ENCODE assay signal across 7 cellular contexts in the genomic region with DNA sequence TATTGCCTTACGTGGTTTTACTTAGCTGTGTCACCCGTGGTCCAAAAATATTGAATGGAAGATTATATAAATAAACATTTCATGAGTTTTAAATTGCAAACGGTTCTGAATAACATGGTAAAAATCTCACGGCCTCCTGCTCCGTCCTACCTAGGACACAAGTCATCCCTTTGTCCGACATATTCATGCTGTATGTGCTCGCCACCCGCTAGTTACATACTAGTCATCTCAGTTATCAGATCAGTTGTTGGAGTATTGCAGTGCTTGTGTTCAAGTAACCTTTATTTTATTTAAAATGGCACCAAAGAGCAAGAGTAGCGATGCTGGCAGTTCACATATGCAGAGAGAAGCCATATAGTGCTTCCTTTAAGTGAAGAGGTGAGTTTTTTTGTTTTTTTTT. TPM values are rescaled to one million over a fixed set of nuclear protein-coding genes. Genes with fewer than 3 reads are reported as not detected.
DNase-seq lines count a peak whose midpoint lies in the region; ATAC-seq, FAIRE-seq and TF ChIP-seq lines count a peak whose summit lies in the region.
"Not testable (repeated sequence)": the region's sequence is repeated elsewhere in the genome, so short reads cannot be mapped to it uniquely, and the experiment has no call there.

No MANE protein-coding gene starts in this region.

- not testable (repeated sequence) for H3K27me3 ChIP-seq in GM23338 (ENCODE audit: insufficient read depth); HepG2 (ENCODE audit: control insufficient read depth in 1 of 2, insufficient read depth in 2 of 2, low read length in 2 of 2); osteoblast (ENCODE audit: insufficient read depth, low read length)

- not testable (repeated sequence) for BruUV-seq in HepG2 (replicated peaks; lab: Mats Ljungman, UMichigan)

- H3K4me1 Mint-ChIP-seq in GM23338 = peaks cover 21% of the 10 kb centered on the region
- H3K4me1 Mint-ChIP-seq in activated T-cell treated with anti-CD3 and anti-CD28 coated beads, Interleukin-2, amount 50 U/mL, for 24 hours (ENCODE audit: low read depth) = peaks cover 46% of the 10 kb centered on the region
- peaks cover 33% of the 10 kb centered on the region for H3K4me1 Mint-ChIP-seq in activated naive CD8-positive, alpha-beta T cell treated with anti-CD3 and anti-CD28 coated beads for 36 hours
- peaks cover 36% of the 10 kb centered on the region for H3K4me1 Mint-ChIP-seq in dendritic cell treated with granulocyte-macrophage colony-stimulating factor and Interleukin-4, amounts not matched to agents 40 ng/mL and 50 ng/mL, for 4 days (ENCODE audit: low read depth)

- H3K36me3 Mint-ChIP-seq in GM23338 (ENCODE audit: low read depth); dendritic cell treated with granulocyte-macrophage colony-stimulating factor and Interleukin-4, amounts not matched to agents 40 ng/mL and 50 ng/mL, for 4 days (ENCODE audit: low read depth): not testable (repeated sequence)
- peaks cover 35% of the 10 kb centered on the region for H3K36me3 Mint-ChIP-seq in activated T-cell treated with anti-CD3 and anti-CD28 coated beads, Interleukin-2, amount 50 U/mL, for 24 hours (ENCODE audit: low read depth)
- peaks cover 13% of the 10 kb centered on the region for H3K36me3 Mint-ChIP-seq in activated naive CD8-positive, alpha-beta T cell treated with anti-CD3 and anti-CD28 coated beads for 36 hours

- H3F3A ChIP-seq in GM23338 (replicated peaks; ENCODE audit: low read depth) = not testable (repeated sequence)

- H2AFZ ChIP-seq in GM23338; HepG2 (ENCODE audit: low read length); osteoblast (ENCODE audit: low read length): not testable (repeated sequence)

- CTCF ChIA-PET in HepG2 (lab: Yijun Ruan, JAX; ENCODE audit: low intra/inter-chr PET ratio, low total read pairs) = not testable (repeated sequence)

- not testable (repeated sequence) for H3K27ac ChIP-seq in GM23338 (ENCODE audit: low read depth); HepG2 (ENCODE audit: extremely low read length, insufficient read depth, low read length); osteoblast (ENCODE audit: low read depth, low read length)

- not testable (repeated sequence) for FAIRE-seq in HepG2 (lab: Jason Lieb, UNC)

- H4K20me1 ChIP-seq in GM23338 (replicated peaks; ENCODE audit: insufficient read depth) (peaks cover 34% of the 10 kb centered on the region), HepG2 (ENCODE audit: insufficient read depth, low read length) (peaks cover 11% of the 10 kb centered on the region; the same call in 1 of the 2 replicates)
- not testable (repeated sequence) for H4K20me1 ChIP-seq in osteoblast (ENCODE audit: insufficient read depth, low read length)

- not testable (repeated sequence) for TF ChIP-seq RAD21 in HepG2 (CRISPR knock-in tag; IDR thresholded peaks at IDR 0.05)

- H3K27me3 Mint-ChIP-seq in GM23338 (ENCODE audit: insufficient read depth, low read depth, poor library complexity); activated T-cell treated with anti-CD3 and anti-CD28 coated beads, Interleukin-2, amount 50 U/mL, for 24 hours; activated naive CD8-positive, alpha-beta T cell treated with anti-CD3 and anti-CD28 coated beads for 36 hours; dendritic cell treated with granulocyte-macrophage colony-stimulating factor and Interleukin-4, amounts not matched to agents 40 ng/mL and 50 ng/mL, for 4 days: not testable (repeated sequence)

- peaks cover 96% of the 10 kb centered on the region for H3K79me2 ChIP-seq in GM23338 (replicated peaks; ENCODE audit: insufficient read depth)
- H3K79me2 ChIP-seq in HepG2 (ENCODE audit: insufficient read depth, low read length) = peaks cover 71% of the 10 kb centered on the region
- peaks cover 75% of the 10 kb centered on the region for H3K79me2 ChIP-seq in osteoblast (ENCODE audit: insufficient read depth, low read length)

- H3K4me3 ChIP-seq in GM23338; HepG2 (replicated peaks in 1 of 3; ENCODE audit: insufficient read depth in 1 of 3, low read depth in 2 of 3, low read length in 3 of 3); osteoblast (ENCODE audit: insufficient read depth, low read length): not testable (repeated sequence)

- POLR2A ChIA-PET in HepG2 (lab: Yijun Ruan, JAX) = not testable (repeated sequence)

- H3K9me3 Mint-ChIP-seq in GM23338; activated T-cell treated with anti-CD3 and anti-CD28 coated beads, Interleukin-2, amount 50 U/mL, for 24 hours; activated naive CD8-positive, alpha-beta T cell treated with anti-CD3 and anti-CD28 coated beads for 36 hours; dendritic cell treated with granulocyte-macrophage colony-stimulating factor and Interleukin-4, amounts not matched to agents 40 ng/mL and 50 ng/mL, for 4 days: not testable (repeated sequence)

- not testable (repeated sequence) for TF ChIP-seq EP300 in HepG2 (IDR thresholded peaks at IDR 0.05; ENCODE audit: low read depth in 2 of 2, low read length in 2 of 2); HepG2 (CRISPR knock-in tag; IDR thresholded peaks at IDR 0.05; ENCODE audit: borderline replicate concordance)

- H3K4me2 ChIP-seq in GM23338; HepG2 (ENCODE audit: low read depth, low read length); osteoblast (ENCODE audit: insufficient read depth, low read length): not testable (repeated sequence)

- not testable (repeated sequence) for TF ChIP-seq CTCF in GM23338 (conservative IDR thresholded peaks at IDR 0.05; ENCODE audit: low read depth in 2 of 2); HepG2 (CRISPR knock-in tag; IDR thresholded peaks at IDR 0.05); osteoblast (IDR thresholded peaks at IDR 0.05; ENCODE audit: extremely low read depth, low read depth, low read length)

- in situ Hi-C loops in HepG2 (cut with HindIII; ENCODE audit: extremely low pct_ligation_motif_present, low pct_unique_long_range_greater_than_20kb) = not testable (repeated sequence)

- not testable (repeated sequence) for H3K9me2 ChIP-seq in GM23338 (ENCODE audit: insufficient read depth)

- not testable (repeated sequence) for H3K36me3 ChIP-seq in GM23338 (ENCODE audit: insufficient read depth); HepG2 (replicated peaks in 1 of 2; ENCODE audit: control insufficient read depth in 1 of 2, insufficient read depth in 2 of 2, low read length in 2 of 2); osteoblast (ENCODE audit: insufficient read depth, low read length)

- peak overlapping the region; percentile 30; the same call in 1 of the 2 replicates for H3K27ac Mint-ChIP-seq in GM23338
- H3K27ac Mint-ChIP-seq in activated T-cell treated with anti-CD3 and anti-CD28 coated beads, Interleukin-2, amount 50 U/mL, for 24 hours = peak overlapping the region; percentile 39
- H3K27ac Mint-ChIP-seq in activated naive CD8-positive, alpha-beta T cell treated with anti-CD3 and anti-CD28 coated beads for 36 hours = peak overlapping the region; percentile 59
- peak overlapping the region; percentile 51 for H3K27ac Mint-ChIP-seq in dendritic cell treated with granulocyte-macrophage colony-stimulating factor and Interleukin-4, amounts not matched to agents 40 ng/mL and 50 ng/mL, for 4 days

- H3K4me1 ChIP-seq in GM23338 (ENCODE audit: insufficient read depth) (peaks cover 12% of the 10 kb centered on the region; the same call in 1 of the 2 replicates), HepG2 (ENCODE audit: insufficient read depth, low read length) (peaks cover 40% of the 10 kb centered on the region)
- H3K4me1 ChIP-seq in osteoblast (ENCODE audit: insufficient read depth, low read length) = not testable (repeated sequence)

- not testable (repeated sequence) for H3K4me3 Mint-ChIP-seq in GM23338; activated T-cell treated with anti-CD3 and anti-CD28 coated beads, Interleukin-2, amount 50 U/mL, for 24 hours; activated naive CD8-positive, alpha-beta T cell treated with anti-CD3 and anti-CD28 coated beads for 36 hours; dendritic cell treated with granulocyte-macrophage colony-stimulating factor and Interleukin-4, amounts not matched to agents 40 ng/mL and 50 ng/mL, for 4 days

- DNase-seq in GM23338 (ENCODE audit: low spot score); activated T-cell treated with anti-CD3 and anti-CD28 coated beads, Interleukin-2, amount 50 U/mL, for 24 hours; activated naive CD8-positive, alpha-beta T cell treated with anti-CD3 and anti-CD28 coated beads for 36 hours; HepG2 (ENCODE audit: low spot score): not testable (repeated sequence)
- DNase-seq in NCI-H82 treated with DMSO at 0.1 percent for 48 hours (lab: John Stamatoyannopoulos, UW; ENCODE audit: unreplicated experiment) (peak; percentile 16), osteoblast (ENCODE audit: insufficient read length, low spot score, missing footprints) (peak; percentile 13)

- H3K9ac ChIP-seq in HepG2 (ENCODE audit: insufficient read depth, low read depth, low read length) = not testable (repeated sequence)

- not testable (repeated sequence) for ATAC-seq in GM23338, HepG2

- not testable (repeated sequence) for TF ChIP-seq POLR2A in HepG2 (IDR thresholded peaks at IDR 0.05; ENCODE audit: insufficient read depth in 1 of 2, low read depth in 2 of 2, low read length in 2 of 2)

- WGBS in HepG2 (ENCODE audit: low lambda C conversion rate) = 94% methylated on average over 9 of the region's 9 CpGs

- H3K9me3 ChIP-seq in HepG2 (ENCODE audit: low read length); osteoblast (ENCODE audit: low read depth, low read length): not testable (repeated sequence)

- intact Hi-C loops in dendritic cell treated with granulocyte-macrophage colony-stimulating factor and Interleukin-4, amounts not matched to agents 40 ng/mL and 50 ng/mL, for 4 days (cut with micrococcal nuclease); HepG2 (cut with micrococcal nuclease; ENCODE audit: unreplicated experiment): not testable (repeated sequence)

RNA-seq across cellular contexts. Expression of a gene that starts 6.8 kb away (rescaled TPM):
- 87.7 and 98.0 TPM in 2 replicates for total RNA-seq in GM23338 (2014; rRNA removed; shearing (Covaris generic))
- 16.5 and 23.0 TPM in 2 replicates for polyA plus RNA-seq in GM23338 (2016; fragmentation: Nextera tagmentation; extraction: Ambion mirVana)
- 10 to 100 TPM; 78.5 to 81.4 TPM for total RNA-seq in activated naive CD8-positive, alpha-beta T cell treated with anti-CD3 and anti-CD28 coated beads for 36 hours
- total RNA-seq in HepG2 (2016; rRNA removed; fragmentation: Illumina TruSeq; extraction: Trizol) = 87.0 and 151 TPM in 2 replicates
- total RNA-seq in HepG2 (2016; cell fraction: cytosol; rRNA removed; fragmentation: Illumina TruSeq; extraction: Trizol; ENCODE audit: low read depth) = 7.0 and 7.6 TPM in 2 replicates
- 82.5 and 142 TPM in 2 replicates for total RNA-seq in HepG2 (2016; cell fraction: insoluble cytoplasmic fraction; rRNA removed; fragmentation: Illumina TruSeq; extraction: Trizol)
- 13.7 and 15.9 TPM in 2 replicates for total RNA-seq in HepG2 (2016; cell fraction: membrane; rRNA removed; fragmentation: Illumina TruSeq; extraction: Trizol)
- 111 and 112 TPM in 2 replicates for total RNA-seq in HepG2 (2016; cell fraction: nucleus; rRNA removed; fragmentation: Illumina TruSeq; extraction: Trizol)
- polyA plus RNA-seq in HepG2 (2011; rRNA removed) = 10.3 and 12.2 TPM in 2 replicates
- 3.7 and 6.3 TPM in 2 replicates for polyA plus RNA-seq in HepG2 (2011; cell fraction: cytosol; rRNA removed)
- polyA plus RNA-seq in HepG2 (2011; cell fraction: nucleus; rRNA removed) = 18.3 and 24.1 TPM in 2 replicates
- 28.2 and 32.4 TPM in 2 replicates for polyA plus RNA-seq in HepG2 (2012)
- polyA plus RNA-seq in HepG2 (2016; cell fraction: cytosol; fragmentation: Illumina TruSeq; extraction: Trizol; ENCODE audit: low read depth) = 0.76 and 0.92 TPM in 2 replicates
- polyA plus RNA-seq in HepG2 (2016; cell fraction: insoluble cytoplasmic fraction; fragmentation: Illumina TruSeq; extraction: Trizol; ENCODE audit: low read depth) = 43.1 and 45.0 TPM in 2 replicates
- 2.0 and 2.6 TPM in 2 replicates for polyA plus RNA-seq in HepG2 (2016; cell fraction: membrane; fragmentation: Illumina TruSeq; extraction: Trizol; ENCODE audit: low read depth)
- polyA plus RNA-seq in HepG2 (2016; cell fraction: nucleus; fragmentation: Illumina TruSeq; extraction: Trizol; ENCODE audit: insufficient read depth, low read depth) = 51.9 and 60.3 TPM in 2 replicates
- polyA minus RNA-seq in HepG2 (2011; rRNA and poly(A)+ RNA removed; ENCODE audit: low replicate concordance) = 10.9 and 13.0 TPM in 2 replicates
- polyA minus RNA-seq in HepG2 (2011; cell fraction: cytosol; rRNA and poly(A)+ RNA removed) = 30.9 and 34.0 TPM in 2 replicates
- polyA minus RNA-seq in HepG2 (2011; cell fraction: nucleus; rRNA and poly(A)+ RNA removed) = 125 and 134 TPM in 2 replicates
- total RNA-seq in osteoblast = 67.2 and 74.9 TPM in 2 replicates
